1 cellular context compared by ENCODE assay signal in the genomic region with DNA sequence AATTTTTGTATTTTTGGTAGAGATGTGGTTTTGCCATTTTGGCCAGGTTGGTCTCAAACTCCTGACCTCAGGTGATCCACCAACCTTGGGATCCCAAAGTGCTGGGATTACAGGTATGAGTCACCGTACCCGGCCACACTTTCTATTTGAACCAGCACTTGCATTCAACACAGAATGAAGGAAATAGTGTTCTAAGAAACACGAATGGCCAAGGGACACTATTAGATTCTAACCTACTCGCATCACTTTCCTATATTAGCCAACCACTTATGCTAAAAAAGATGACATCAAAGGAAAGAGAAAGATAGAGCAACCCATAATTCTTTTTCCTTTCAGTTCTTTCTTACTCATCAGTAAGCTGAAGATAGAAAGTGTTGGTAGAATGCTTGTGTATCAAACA.
A peak's percentile ranks its signal among the peaks of the same experiment; 100 is the strongest.
TF ChIP-seq lines count a peak whose summit lies in the region.

No MANE protein-coding gene starts in this region.

TF ChIP-seq in GM12878, 131 proteins besides CTCF, POLR2A, EP300 and RAD21 (continued from another document):
- TF ChIP-seq NFIC (IDR thresholded peaks at IDR 0.05; ENCODE audit: low read depth, low read length): no peak
- TF ChIP-seq, protein P1, sequence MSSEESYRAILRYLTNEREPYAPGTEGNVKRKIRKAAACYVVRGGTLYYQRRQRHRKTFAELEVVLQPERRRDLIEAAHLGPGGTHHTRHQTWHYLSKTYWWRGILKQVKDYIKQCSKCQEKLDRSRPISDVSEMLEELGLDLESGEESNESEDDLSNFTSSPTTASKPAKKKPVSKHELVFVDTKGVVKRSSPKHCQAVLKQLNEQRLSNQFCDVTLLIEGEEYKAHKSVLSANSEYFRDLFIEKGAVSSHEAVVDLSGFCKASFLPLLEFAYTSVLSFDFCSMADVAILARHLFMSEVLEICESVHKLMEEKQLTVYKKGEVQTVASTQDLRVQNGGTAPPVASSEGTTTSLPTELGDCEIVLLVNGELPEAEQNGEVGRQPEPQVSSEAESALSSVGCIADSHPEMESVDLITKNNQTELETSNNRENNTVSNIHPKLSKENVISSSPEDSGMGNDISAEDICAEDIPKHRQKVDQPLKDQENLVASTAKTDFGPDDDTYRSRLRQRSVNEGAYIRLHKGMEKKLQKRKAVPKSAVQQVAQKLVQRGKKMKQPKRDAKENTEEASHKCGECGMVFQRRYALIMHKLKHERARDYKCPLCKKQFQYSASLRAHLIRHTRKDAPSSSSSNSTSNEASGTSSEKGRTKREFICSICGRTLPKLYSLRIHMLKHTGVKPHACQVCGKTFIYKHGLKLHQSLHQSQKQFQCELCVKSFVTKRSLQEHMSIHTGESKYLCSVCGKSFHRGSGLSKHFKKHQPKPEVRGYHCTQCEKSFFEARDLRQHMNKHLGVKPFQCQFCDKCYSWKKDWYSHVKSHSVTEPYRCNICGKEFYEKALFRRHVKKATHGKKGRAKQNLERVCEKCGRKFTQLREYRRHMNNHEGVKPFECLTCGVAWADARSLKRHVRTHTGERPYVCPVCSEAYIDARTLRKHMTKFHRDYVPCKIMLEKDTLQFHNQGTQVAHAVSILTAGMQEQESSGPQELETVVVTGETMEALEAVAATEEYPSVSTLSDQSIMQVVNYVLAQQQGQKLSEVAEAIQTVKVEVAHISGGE (CRISPR knock-in tag; IDR thresholded peaks at IDR 0.05): no peak
- TF ChIP-seq, protein P2, sequence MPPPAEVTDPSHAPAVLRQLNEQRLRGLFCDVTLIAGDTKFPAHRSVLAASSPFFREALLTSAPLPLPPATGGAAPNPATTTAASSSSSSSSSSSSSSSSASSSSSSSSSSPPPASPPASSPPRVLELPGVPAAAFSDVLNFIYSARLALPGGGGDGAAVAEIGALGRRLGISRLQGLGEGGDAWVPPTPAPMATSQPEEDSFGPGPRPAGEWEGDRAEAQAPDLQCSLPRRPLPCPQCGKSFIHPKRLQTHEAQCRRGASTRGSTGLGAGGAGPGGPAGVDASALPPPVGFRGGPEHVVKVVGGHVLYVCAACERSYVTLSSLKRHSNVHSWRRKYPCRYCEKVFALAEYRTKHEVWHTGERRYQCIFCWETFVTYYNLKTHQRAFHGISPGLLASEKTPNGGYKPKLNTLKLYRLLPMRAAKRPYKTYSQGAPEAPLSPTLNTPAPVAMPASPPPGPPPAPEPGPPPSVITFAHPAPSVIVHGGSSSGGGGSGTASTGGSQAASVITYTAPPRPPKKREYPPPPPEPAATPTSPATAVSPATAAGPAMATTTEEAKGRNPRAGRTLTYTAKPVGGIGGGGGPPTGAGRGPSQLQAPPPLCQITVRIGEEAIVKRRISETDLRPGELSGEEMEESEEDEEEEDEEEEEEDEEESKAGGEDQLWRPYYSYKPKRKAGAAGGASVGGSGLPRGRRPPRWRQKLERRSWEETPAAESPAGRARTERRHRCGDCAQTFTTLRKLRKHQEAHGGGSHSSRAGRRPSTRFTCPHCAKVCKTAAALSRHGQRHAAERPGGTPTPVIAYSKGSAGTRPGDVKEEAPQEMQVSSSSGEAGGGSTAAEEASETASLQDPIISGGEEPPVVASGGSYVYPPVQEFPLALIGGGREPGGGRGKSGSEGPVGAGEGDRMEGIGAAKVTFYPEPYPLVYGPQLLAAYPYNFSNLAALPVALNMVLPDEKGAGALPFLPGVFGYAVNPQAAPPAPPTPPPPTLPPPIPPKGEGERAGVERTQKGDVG (CRISPR knock-in tag; IDR thresholded peaks at IDR 0.05): no peak
- peak; percentile 28; the same call in 1 of the 2 replicates for TF ChIP-seq JUNB (IDR thresholded peaks at IDR 0.05)
- no peak for TF ChIP-seq MXI1 (IDR thresholded peaks at IDR 0.05; ENCODE audit: low read depth, low read length)
- TF ChIP-seq RUNX3 (IDR thresholded peaks at IDR 0.05; ENCODE audit: low read length): peak; percentile 22; the same call in 1 of the 2 replicates
- TF ChIP-seq, protein P3, sequence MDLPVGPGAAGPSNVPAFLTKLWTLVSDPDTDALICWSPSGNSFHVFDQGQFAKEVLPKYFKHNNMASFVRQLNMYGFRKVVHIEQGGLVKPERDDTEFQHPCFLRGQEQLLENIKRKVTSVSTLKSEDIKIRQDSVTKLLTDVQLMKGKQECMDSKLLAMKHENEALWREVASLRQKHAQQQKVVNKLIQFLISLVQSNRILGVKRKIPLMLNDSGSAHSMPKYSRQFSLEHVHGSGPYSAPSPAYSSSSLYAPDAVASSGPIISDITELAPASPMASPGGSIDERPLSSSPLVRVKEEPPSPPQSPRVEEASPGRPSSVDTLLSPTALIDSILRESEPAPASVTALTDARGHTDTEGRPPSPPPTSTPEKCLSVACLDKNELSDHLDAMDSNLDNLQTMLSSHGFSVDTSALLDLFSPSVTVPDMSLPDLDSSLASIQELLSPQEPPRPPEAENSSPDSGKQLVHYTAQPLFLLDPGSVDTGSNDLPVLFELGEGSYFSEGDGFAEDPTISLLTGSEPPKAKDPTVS (IDR thresholded peaks at IDR 0.05; ENCODE audit: low read depth, low read length): no peak
- TF ChIP-seq NFYA (IDR thresholded peaks at IDR 0.05; ENCODE audit: borderline replicate concordance, low read depth, low read length): no peak
- no peak for TF ChIP-seq TCF3 (IDR thresholded peaks at IDR 0.05; ENCODE audit: borderline replicate concordance, insufficient read depth, low read depth, low read length)
- TF ChIP-seq, protein P4, sequence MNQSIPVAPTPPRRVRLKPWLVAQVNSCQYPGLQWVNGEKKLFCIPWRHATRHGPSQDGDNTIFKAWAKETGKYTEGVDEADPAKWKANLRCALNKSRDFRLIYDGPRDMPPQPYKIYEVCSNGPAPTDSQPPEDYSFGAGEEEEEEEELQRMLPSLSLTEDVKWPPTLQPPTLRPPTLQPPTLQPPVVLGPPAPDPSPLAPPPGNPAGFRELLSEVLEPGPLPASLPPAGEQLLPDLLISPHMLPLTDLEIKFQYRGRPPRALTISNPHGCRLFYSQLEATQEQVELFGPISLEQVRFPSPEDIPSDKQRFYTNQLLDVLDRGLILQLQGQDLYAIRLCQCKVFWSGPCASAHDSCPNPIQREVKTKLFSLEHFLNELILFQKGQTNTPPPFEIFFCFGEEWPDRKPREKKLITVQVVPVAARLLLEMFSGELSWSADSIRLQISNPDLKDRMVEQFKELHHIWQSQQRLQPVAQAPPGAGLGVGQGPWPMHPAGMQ (IDR thresholded peaks at IDR 0.05; ENCODE audit: borderline replicate concordance): no peak
- TF ChIP-seq, protein P5, sequence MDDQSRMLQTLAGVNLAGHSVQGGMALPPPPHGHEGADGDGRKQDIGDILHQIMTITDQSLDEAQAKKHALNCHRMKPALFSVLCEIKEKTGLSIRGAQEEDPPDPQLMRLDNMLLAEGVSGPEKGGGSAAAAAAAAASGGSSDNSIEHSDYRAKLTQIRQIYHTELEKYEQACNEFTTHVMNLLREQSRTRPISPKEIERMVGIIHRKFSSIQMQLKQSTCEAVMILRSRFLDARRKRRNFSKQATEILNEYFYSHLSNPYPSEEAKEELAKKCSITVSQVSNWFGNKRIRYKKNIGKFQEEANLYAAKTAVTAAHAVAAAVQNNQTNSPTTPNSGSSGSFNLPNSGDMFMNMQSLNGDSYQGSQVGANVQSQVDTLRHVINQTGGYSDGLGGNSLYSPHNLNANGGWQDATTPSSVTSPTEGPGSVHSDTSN (IDR thresholded peaks at IDR 0.05; ENCODE audit: insufficient replicate concordance, low read depth, low read length): no peak
- TF ChIP-seq, protein P6, sequence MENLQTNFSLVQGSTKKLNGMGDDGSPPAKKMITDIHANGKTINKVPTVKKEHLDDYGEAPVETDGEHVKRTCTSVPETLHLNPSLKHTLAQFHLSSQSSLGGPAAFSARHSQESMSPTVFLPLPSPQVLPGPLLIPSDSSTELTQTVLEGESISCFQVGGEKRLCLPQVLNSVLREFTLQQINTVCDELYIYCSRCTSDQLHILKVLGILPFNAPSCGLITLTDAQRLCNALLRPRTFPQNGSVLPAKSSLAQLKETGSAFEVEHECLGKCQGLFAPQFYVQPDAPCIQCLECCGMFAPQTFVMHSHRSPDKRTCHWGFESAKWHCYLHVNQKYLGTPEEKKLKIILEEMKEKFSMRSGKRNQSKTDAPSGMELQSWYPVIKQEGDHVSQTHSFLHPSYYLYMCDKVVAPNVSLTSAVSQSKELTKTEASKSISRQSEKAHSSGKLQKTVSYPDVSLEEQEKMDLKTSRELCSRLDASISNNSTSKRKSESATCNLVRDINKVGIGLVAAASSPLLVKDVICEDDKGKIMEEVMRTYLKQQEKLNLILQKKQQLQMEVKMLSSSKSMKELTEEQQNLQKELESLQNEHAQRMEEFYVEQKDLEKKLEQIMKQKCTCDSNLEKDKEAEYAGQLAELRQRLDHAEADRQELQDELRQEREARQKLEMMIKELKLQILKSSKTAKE (IDR thresholded peaks at IDR 0.05; ENCODE audit: low read depth, poor library complexity, severe bottlenecking): no peak
- no peak for TF ChIP-seq HDAC6 (IDR thresholded peaks at IDR 0.05; ENCODE audit: unreplicated experiment)
- TF ChIP-seq NBN (IDR thresholded peaks at IDR 0.05): no peak
